Comparison of ENCODE assay signal across 25 cellular contexts in genomic region chr12:14510574-14510973, GRCh38. TPM values are rescaled to one million over a fixed set of nuclear protein-coding genes. Genes with fewer than 3 reads are reported as not detected.
"Had no signal": no experiment of that assay in that cellular context is flagged by ENCODE, and none has a peak within 500 bp of the region (broad histone marks: within the 10 kb centered on the region; RNA-seq: fewer than 3 reads in every experiment).

No MANE protein-coding gene starts in this region.

- H3K4me3 Mint-ChIP-seq: activated B cell treated with CpG ODN at 0.5 μM for 24 hours; activated CD4-positive, alpha-beta T cell treated with anti-CD3 and anti-CD28 coated beads, Interleukin-2, amount 10 ng/mL, durations not matched to agents 24 days and 14 days; activated CD8-positive, alpha-beta memory T cell treated with anti-CD3 and anti-CD28 coated beads, Interleukin-2, amount 10 ng/mL, durations not matched to agents 7 days and 5 days; activated naive CD4-positive, alpha-beta T cell treated with anti-CD3 and anti-CD28 coated beads, Interleukin-2, amount 50 U/mL, for 24 hours; activated T-cell treated with anti-CD3 and anti-CD28 coated beads, Interleukin-2, amount 50 U/mL, for 24 hours; activated T-helper 1 cell treated with anti-CD3 and anti-CD28 coated beads, Interleukin-12 subunit alpha, Interleukin-12 subunit beta, Interleukin-2, Interleukin-4 antibody, amounts not matched to agents 30 ng/mL and 10 ng/mL and 1 ng/mL, durations not matched to agents 14 hours and 24 hours and 36 hours had no signal

- H3K36me3 ChIP-seq: breast epithelium had no signal

- H3K9me3 Mint-ChIP-seq: activated B cell treated with CpG ODN at 0.5 μM for 24 hours; activated CD4-positive, alpha-beta T cell treated with anti-CD3 and anti-CD28 coated beads, Interleukin-2, amount 10 ng/mL, durations not matched to agents 24 days and 14 days; activated naive CD4-positive, alpha-beta T cell treated with anti-CD3 and anti-CD28 coated beads, Interleukin-2, amount 50 U/mL, for 24 hours; activated T-cell treated with anti-CD3 and anti-CD28 coated beads, Interleukin-2, amount 50 U/mL, for 24 hours; activated T-helper 1 cell treated with anti-CD3 and anti-CD28 coated beads, Interleukin-12 subunit alpha, Interleukin-12 subunit beta, Interleukin-2, Interleukin-4 antibody, amounts not matched to agents 30 ng/mL and 10 ng/mL and 1 ng/mL, durations not matched to agents 14 hours and 24 hours and 36 hours had no signal

- ATAC-seq: activated CD8-positive, alpha-beta memory T cell treated with anti-CD3 and anti-CD28 coated beads, Interleukin-2, amount 10 ng/mL, durations not matched to agents 7 days and 5 days had no signal

- FAIRE-seq: TTC549 had no signal

- H3K4me3 ChIP-seq: breast epithelium, PC-9 had no signal

- H3K27ac ChIP-seq: breast epithelium, PC-9 had no signal

- H3K27me3 Mint-ChIP-seq: activated B cell treated with CpG ODN at 0.5 μM for 24 hours; activated CD8-positive, alpha-beta memory T cell treated with anti-CD3 and anti-CD28 coated beads, Interleukin-2, amount 10 ng/mL, durations not matched to agents 7 days and 5 days; activated T-cell treated with anti-CD3 and anti-CD28 coated beads, Interleukin-2, amount 50 U/mL, for 24 hours had no signal

- H3K27me3 ChIP-seq: breast epithelium had no signal

- H3K27ac Mint-ChIP-seq: activated B cell treated with CpG ODN at 0.5 μM for 24 hours; activated CD4-positive, alpha-beta T cell treated with anti-CD3 and anti-CD28 coated beads, Interleukin-2, amount 10 ng/mL, durations not matched to agents 24 days and 14 days; activated CD8-positive, alpha-beta memory T cell treated with anti-CD3 and anti-CD28 coated beads, Interleukin-2, amount 10 ng/mL, durations not matched to agents 7 days and 5 days; activated naive CD4-positive, alpha-beta T cell treated with anti-CD3 and anti-CD28 coated beads, Interleukin-2, amount 50 U/mL, for 24 hours; activated T-cell treated with anti-CD3 and anti-CD28 coated beads, Interleukin-2, amount 50 U/mL, for 24 hours; activated T-helper 1 cell treated with anti-CD3 and anti-CD28 coated beads, Interleukin-12 subunit alpha, Interleukin-12 subunit beta, Interleukin-2, Interleukin-4 antibody, amounts not matched to agents 30 ng/mL and 10 ng/mL and 1 ng/mL, durations not matched to agents 14 hours and 24 hours and 36 hours had no signal

- H3K36me3 Mint-ChIP-seq: activated naive CD4-positive, alpha-beta T cell treated with anti-CD3 and anti-CD28 coated beads, Interleukin-2, amount 50 U/mL, for 24 hours had no signal

- H3K9me3 ChIP-seq: breast epithelium had no signal

- H3K4me1 Mint-ChIP-seq: activated B cell treated with CpG ODN at 0.5 μM for 24 hours; activated CD4-positive, alpha-beta T cell treated with anti-CD3 and anti-CD28 coated beads, Interleukin-2, amount 10 ng/mL, durations not matched to agents 24 days and 14 days; activated CD8-positive, alpha-beta memory T cell treated with anti-CD3 and anti-CD28 coated beads, Interleukin-2, amount 10 ng/mL, durations not matched to agents 7 days and 5 days; activated naive CD4-positive, alpha-beta T cell treated with anti-CD3 and anti-CD28 coated beads, Interleukin-2, amount 50 U/mL, for 24 hours had no signal

- H3K4me1 ChIP-seq: breast epithelium had no signal

- DNase-seq: activated B cell treated with CpG ODN at 0.5 μM for 24 hours; activated CD4-positive, alpha-beta T cell treated with anti-CD3 and anti-CD28 coated beads for 1 hour; activated CD4-positive, alpha-beta T cell treated with anti-CD3 and anti-CD28 coated beads, Interleukin-2, amount 10 ng/mL, durations not matched to agents 24 days and 14 days; activated CD4-positive, alpha-beta T cell treated with anti-CD3 and anti-CD28 coated beads, Interleukin-2, amount 50 U/mL, for 48 hours; activated CD8-positive, alpha-beta memory T cell treated with anti-CD3 and anti-CD28 coated beads, Interleukin-2, amount 10 ng/mL, durations not matched to agents 7 days and 5 days; activated effector memory CD4-positive, alpha-beta T cell treated with Interleukin-2 at 50 U/mL for 16 hours; activated naive CD4-positive, alpha-beta T cell; activated T-cell treated with anti-CD3 and anti-CD28 coated beads, Interleukin-2, amount 50 U/mL, for 24 hours; aorta; central memory CD4-positive, alpha-beta T cell; MM.1S; NCI-H1105 treated with DMSO at 0.1 percent for 48 hours; NCI-H1436 treated with DMSO at 0.1 percent for 48 hours; NCI-H187; NCI-H2081; NCI-H510A treated with DMSO at 0.1 percent for 48 hours; NCI-H69; PC-9; SHP77 treated with DMSO at 0.1 percent for 48 hours; T-helper 2 cell; T1000 had no signal

RNA-seq across cellular contexts. Expression of gene PLBD1, which starts 57.1 kb away (rescaled TPM):
- total RNA-seq: activated CD4-positive, alpha-beta T cell treated with anti-CD3 and anti-CD28 coated beads, Interleukin-2, amount 10 ng/mL, durations not matched to agents 24 days and 14 days; activated CD8-positive, alpha-beta memory T cell treated with anti-CD3 and anti-CD28 coated beads, Interleukin-2, amount 10 ng/mL, durations not matched to agents 7 days and 5 days; activated T-helper 1 cell treated with anti-CD3 and anti-CD28 coated beads, Interleukin-12 subunit alpha, Interleukin-12 subunit beta, Interleukin-2, Interleukin-4 antibody, amounts not matched to agents 30 ng/mL and 10 ng/mL and 1 ng/mL, durations not matched to agents 14 hours and 24 hours and 36 hours had no signal
